ENCODE assay signal across 1 cellular context in genomic region chr11:45145421-45146071, GRCh38.
TF ChIP-seq lines count a peak whose summit lies in the region.

No MANE protein-coding gene starts in this region.

TF ChIP-seq in HepG2, 621 proteins besides CTCF, POLR2A, EP300 and RAD21 (continued from another document):
- no peak for TF ChIP-seq FOXP4 (CRISPR knock-in tag; IDR thresholded peaks at IDR 0.05)
